In genomic region chr3:28972921-28973320, GRCh38 we compare ENCODE assay signal across 14 cellular contexts.
DNase-seq lines count a peak whose midpoint lies in the region; ATAC-seq and TF ChIP-seq lines count a peak whose summit lies in the region.
"Had no signal": no experiment of that assay in that cellular context is flagged by ENCODE, and none has a peak within 500 bp of the region (broad histone marks: within the 10 kb centered on the region; RNA-seq: fewer than 3 reads in every experiment).

No MANE protein-coding gene starts in this region.

- peaks cover 29% of the 10 kb centered on the region for H3K9me3 Mint-ChIP-seq in activated CD8-positive, alpha-beta T cell treated with anti-CD3 and anti-CD28 coated beads for 36 hours
- peaks cover 15% of the 10 kb centered on the region for H3K9me3 Mint-ChIP-seq in activated CD8-positive, alpha-beta T cell treated with anti-CD3 and anti-CD28 coated beads, Interleukin-2, amount 10 ng/mL, durations not matched to agents 7 days and 5 days (ENCODE audit: insufficient read depth)
- peaks cover 20% of the 10 kb centered on the region for H3K9me3 Mint-ChIP-seq in activated T-helper 17 cell treated with anti-CD3 and anti-CD28 coated beads, Interleukin-2, amount 50 U/mL, for 72 hours

- intact Hi-C loops in activated CD8-positive, alpha-beta T cell treated with anti-CD3 and anti-CD28 coated beads for 36 hours (cut with micrococcal nuclease): no loop called here

- H3K4me2 ChIP-seq in smooth muscle cell: no peak overlapping the region

- H3K9ac ChIP-seq in smooth muscle cell (ENCODE audit: low read depth): no peak overlapping the region

- peak; percentile 61 for ATAC-seq in activated CD8-positive, alpha-beta T cell treated with anti-CD3 and anti-CD28 coated beads for 36 hours
- ATAC-seq in activated CD8-positive, alpha-beta T cell treated with anti-CD3 and anti-CD28 coated beads, Interleukin-2, amount 10 ng/mL, durations not matched to agents 7 days and 5 days: no peak
- ATAC-seq in HG03060 (IDR thresholded peaks at IDR 0.05; ENCODE audit: low read depth, unreplicated experiment): peak; percentile 90
- ATAC-seq in activated T-helper 17 cell treated with anti-CD3 and anti-CD28 coated beads, Interleukin-2, amount 50 U/mL, for 72 hours (replicated peaks): peak; percentile 78
- ATAC-seq: SK-N-SH treated with all-trans-retinoic acid at 6 μM for 48 hours had no signal

- no peaks in the 10 kb centered on the region for H3F3A ChIP-seq in smooth muscle cell (ENCODE audit: low read depth)

- WGBS in smooth muscle cell (ENCODE audit: low lambda C conversion rate): 67% methylated on average over 3 of the region's 3 CpGs

- in situ Hi-C loops in HAP-1 (cut with MboI; ENCODE audit: low sequenced_read_pairs): no loop called here

- CTCF ChIA-PET in activated CD8-positive, alpha-beta T cell treated with anti-CD3 and anti-CD28 coated beads for 36 hours (lab: Charles Lee): no interaction called here
- CTCF ChIA-PET in activated CD8-positive, alpha-beta T cell treated with anti-CD3 and anti-CD28 coated beads, Interleukin-2, amount 10 ng/mL, durations not matched to agents 7 days and 5 days (lab: Charles Lee): no interaction called here

- DNase-seq in activated CD8-positive, alpha-beta T cell treated with anti-CD3 and anti-CD28 coated beads for 36 hours: peak; percentile 12
- DNase-seq in activated CD8-positive, alpha-beta T cell treated with anti-CD3 and anti-CD28 coated beads, Interleukin-2, amount 10 ng/mL, durations not matched to agents 7 days and 5 days: no peak
- DNase-seq in smooth muscle cell (lab: John Stamatoyannopoulos, UW; ENCODE audit: unreplicated experiment) (no peak), NCI-H1694 (lab: John Stamatoyannopoulos, UW) (no peak), HAP-1 (ENCODE audit: low spot score in 2 of 2) (no peak), NCI-H2171 (lab: John Stamatoyannopoulos, UW) (no peak)
- DNase-seq: MM.1S; NCI-H526 treated with DMSO at 0.1 percent for 48 hours; ovary; stimulated activated CD4-positive, alpha-beta T cell treated with anti-CD3 and anti-CD28 coated beads, Interleukin-2, amount 100 ng/mL, for 24 hours had no signal

- H3K79me2 ChIP-seq in smooth muscle cell (ENCODE audit: low read depth): no peaks in the 10 kb centered on the region

- no peak for TF ChIP-seq CTCF in activated CD8-positive, alpha-beta T cell treated with anti-CD3 and anti-CD28 coated beads for 36 hours (IDR thresholded peaks at IDR 0.05)
- no peak for TF ChIP-seq CTCF in smooth muscle cell (IDR thresholded peaks at IDR 0.05; ENCODE audit: borderline replicate concordance, insufficient read depth, poor library complexity, severe bottlenecking)

- H3K4me1 ChIP-seq in smooth muscle cell (ENCODE audit: low read depth): no peaks in the 10 kb centered on the region
- H3K4me1 ChIP-seq in HAP-1: no peaks in the 10 kb centered on the region

- no peak overlapping the region for H3K4me3 Mint-ChIP-seq in activated CD8-positive, alpha-beta T cell treated with anti-CD3 and anti-CD28 coated beads for 36 hours
- H3K4me3 Mint-ChIP-seq in activated CD8-positive, alpha-beta T cell treated with anti-CD3 and anti-CD28 coated beads, Interleukin-2, amount 10 ng/mL, durations not matched to agents 7 days and 5 days: no peak overlapping the region
- H3K4me3 Mint-ChIP-seq in activated T-helper 17 cell treated with anti-CD3 and anti-CD28 coated beads, Interleukin-2, amount 50 U/mL, for 72 hours: no peak overlapping the region
- H3K4me3 Mint-ChIP-seq: central memory CD8-positive, alpha-beta T cell had no signal

- peaks cover 2% of the 10 kb centered on the region for H3K36me3 Mint-ChIP-seq in activated CD8-positive, alpha-beta T cell treated with anti-CD3 and anti-CD28 coated beads for 36 hours (ENCODE audit: low read depth)
- H3K36me3 Mint-ChIP-seq in activated CD8-positive, alpha-beta T cell treated with anti-CD3 and anti-CD28 coated beads, Interleukin-2, amount 10 ng/mL, durations not matched to agents 7 days and 5 days (ENCODE audit: low read depth): no peaks in the 10 kb centered on the region
- H3K36me3 Mint-ChIP-seq in activated T-helper 17 cell treated with anti-CD3 and anti-CD28 coated beads, Interleukin-2, amount 50 U/mL, for 72 hours (ENCODE audit: low read depth): no peaks in the 10 kb centered on the region

- H3K27me3 Mint-ChIP-seq in activated CD8-positive, alpha-beta T cell treated with anti-CD3 and anti-CD28 coated beads for 36 hours: peaks cover 3% of the 10 kb centered on the region
- no peaks in the 10 kb centered on the region for H3K27me3 Mint-ChIP-seq in activated CD8-positive, alpha-beta T cell treated with anti-CD3 and anti-CD28 coated beads, Interleukin-2, amount 10 ng/mL, durations not matched to agents 7 days and 5 days (ENCODE audit: low read depth)
- H3K27me3 Mint-ChIP-seq in activated T-helper 17 cell treated with anti-CD3 and anti-CD28 coated beads, Interleukin-2, amount 50 U/mL, for 72 hours: no peaks in the 10 kb centered on the region
- H3K27me3 Mint-ChIP-seq: central memory CD8-positive, alpha-beta T cell had no signal

- H3K27ac Mint-ChIP-seq in activated CD8-positive, alpha-beta T cell treated with anti-CD3 and anti-CD28 coated beads for 36 hours: no peak overlapping the region
- no peak overlapping the region for H3K27ac Mint-ChIP-seq in activated CD8-positive, alpha-beta T cell treated with anti-CD3 and anti-CD28 coated beads, Interleukin-2, amount 10 ng/mL, durations not matched to agents 7 days and 5 days
- H3K27ac Mint-ChIP-seq in activated T-helper 17 cell treated with anti-CD3 and anti-CD28 coated beads, Interleukin-2, amount 50 U/mL, for 72 hours: no peak overlapping the region

- H3K36me3 ChIP-seq in smooth muscle cell (ENCODE audit: low read depth) (no peaks in the 10 kb centered on the region), HAP-1 (replicated peaks) (no peaks in the 10 kb centered on the region)
- H3K36me3 ChIP-seq: ovary had no signal

- POLR2A ChIA-PET in activated CD8-positive, alpha-beta T cell treated with anti-CD3 and anti-CD28 coated beads for 36 hours (lab: Charles Lee): no interaction called here
- POLR2A ChIA-PET in activated CD8-positive, alpha-beta T cell treated with anti-CD3 and anti-CD28 coated beads, Interleukin-2, amount 10 ng/mL, durations not matched to agents 7 days and 5 days (lab: Charles Lee): no interaction called here

- H3K4me1 Mint-ChIP-seq in activated CD8-positive, alpha-beta T cell treated with anti-CD3 and anti-CD28 coated beads for 36 hours (ENCODE audit: low read depth): peaks cover 3% of the 10 kb centered on the region
- no peaks in the 10 kb centered on the region for H3K4me1 Mint-ChIP-seq in activated CD8-positive, alpha-beta T cell treated with anti-CD3 and anti-CD28 coated beads, Interleukin-2, amount 10 ng/mL, durations not matched to agents 7 days and 5 days (ENCODE audit: low read depth)
- H3K4me1 Mint-ChIP-seq in activated T-helper 17 cell treated with anti-CD3 and anti-CD28 coated beads, Interleukin-2, amount 50 U/mL, for 72 hours: no peaks in the 10 kb centered on the region
- H3K4me1 Mint-ChIP-seq: central memory CD8-positive, alpha-beta T cell had no signal

- H3K27ac ChIP-seq in smooth muscle cell (ENCODE audit: low read depth): peak overlapping the region; percentile 34
- H3K27ac ChIP-seq: ovary had no signal

- H2AFZ ChIP-seq in smooth muscle cell (ENCODE audit: low read depth): no peak overlapping the region

- no peaks in the 10 kb centered on the region for H3K27me3 ChIP-seq in smooth muscle cell (ENCODE audit: low read depth)
- H3K27me3 ChIP-seq in HAP-1 (ENCODE audit: low read depth): no peaks in the 10 kb centered on the region
- H3K27me3 ChIP-seq: ovary had no signal

- H3K9me3 ChIP-seq in smooth muscle cell (replicated peaks; ENCODE audit: low read depth) (peaks cover 7% of the 10 kb centered on the region), HAP-1 (no peaks in the 10 kb centered on the region)
- H3K9me3 ChIP-seq: ovary had no signal

- H3K4me3 ChIP-seq in smooth muscle cell: no peak overlapping the region
- H3K4me3 ChIP-seq in HAP-1: no peak overlapping the region
- H3K4me3 ChIP-seq: ovary had no signal

- no peaks in the 10 kb centered on the region for H4K20me1 ChIP-seq in smooth muscle cell (ENCODE audit: low read depth)
